Comparison of ENCODE assay signal across 22 cellular contexts in the genomic region with DNA sequence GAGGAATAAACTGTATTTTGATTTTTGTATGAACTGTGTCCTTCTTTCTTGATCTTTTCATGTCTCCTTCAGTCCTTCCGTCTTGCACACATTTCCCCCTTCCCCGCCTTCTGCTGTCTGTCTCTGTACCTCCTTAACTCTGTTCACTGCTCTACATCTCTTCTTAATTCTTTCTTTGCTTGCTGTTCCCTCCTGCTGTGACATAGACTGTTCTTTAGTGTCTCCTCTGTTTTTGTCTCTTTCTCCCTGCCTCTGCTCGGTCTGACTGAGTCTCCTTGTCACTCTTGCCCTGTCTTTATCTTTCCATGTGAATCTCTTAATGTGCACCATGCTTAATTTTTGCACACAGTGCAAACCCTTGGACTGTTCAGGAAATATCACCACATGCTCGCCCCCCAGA.
DNase-seq lines count a peak whose midpoint lies in the region; TF ChIP-seq lines count a peak whose summit lies in the region.
"Had no signal": no experiment of that assay in that cellular context is flagged by ENCODE, and none has a peak within 500 bp of the region (broad histone marks: within the 10 kb centered on the region; RNA-seq: fewer than 3 reads in every experiment).

No MANE protein-coding gene starts in this region.

- in situ Hi-C loops in G401 (cut with HindIII; ENCODE audit: low sequenced_read_pairs) = no loop called here

- H3K27me3 ChIP-seq in SJCRH30 = no peaks in the 10 kb centered on the region
- H3K27me3 ChIP-seq in mesendoderm (ENCODE audit: insufficient read depth, low read length, poor library complexity) = no peaks in the 10 kb centered on the region
- H3K27me3 ChIP-seq in sigmoid colon = no peaks in the 10 kb centered on the region
- peaks cover 0 to 3% of the 10 kb centered on the region in 2 experiments for H3K27me3 ChIP-seq in mesenchymal stem cell (ENCODE audit: control insufficient read depth in 1 of 2, insufficient read depth in 1 of 2, low read length in 2 of 2)
- H3K27me3 ChIP-seq: BLaER1 treated with 17β-estradiol and CSF1 and Interleukin-3, amounts not matched to agents 10 nM and 100 nM had no signal

- H3K14ac ChIP-seq in mesenchymal stem cell (ENCODE audit: low read length in 2 of 2) = no peak overlapping the region

- H3K4me1 ChIP-seq in SJCRH30 (peaks cover 21% of the 10 kb centered on the region), mesendoderm (ENCODE audit: control insufficient read depth, low read depth, low read length) (peaks cover 8% of the 10 kb centered on the region), sigmoid colon (no peaks in the 10 kb centered on the region), mesenchymal stem cell (ENCODE audit: control insufficient read depth, insufficient read depth, low read depth, low read length) (no peaks in the 10 kb centered on the region)
- H3K4me1 ChIP-seq: A549, Caco-2 had no signal

- H3K79me2 ChIP-seq in mesendoderm (ENCODE audit: control insufficient read depth, insufficient read depth, low read length) = no peaks in the 10 kb centered on the region

- no peaks in the 10 kb centered on the region for H3K79me1 ChIP-seq in mesendoderm (ENCODE audit: low read length)
- no peaks in the 10 kb centered on the region for H3K79me1 ChIP-seq in mesenchymal stem cell (replicated peaks; ENCODE audit: low read length, poor library complexity, severe bottlenecking)

- H2BK5ac ChIP-seq in mesendoderm (ENCODE audit: low read length) = peak overlapping the region; percentile 5
- H2BK5ac ChIP-seq in mesenchymal stem cell (ENCODE audit: low read depth, low read length, poor library complexity, severe bottlenecking) = no peak overlapping the region

- no peak for TF ChIP-seq EP300 in sigmoid colon (IDR thresholded peaks at IDR 0.05)

- no peak overlapping the region for H3K4ac ChIP-seq in mesendoderm (ENCODE audit: low read depth, low read length)
- no peak overlapping the region for H3K4ac ChIP-seq in mesenchymal stem cell (ENCODE audit: low read depth in 1 of 2, low read length in 2 of 2)

- H3K23ac ChIP-seq in mesendoderm (ENCODE audit: low read length) (no peak overlapping the region), mesenchymal stem cell (ENCODE audit: low read length in 2 of 2) (no peak overlapping the region)

- no peak overlapping the region for H2BK12ac ChIP-seq in mesenchymal stem cell (ENCODE audit: low read length in 2 of 2)

- H3K4me2 ChIP-seq in mesendoderm (ENCODE audit: low read length) (no peak overlapping the region), mesenchymal stem cell (ENCODE audit: low read length, poor library complexity, severe bottlenecking) (no peak overlapping the region)
- H3K4me2 ChIP-seq: A549; BLaER1 treated with 17β-estradiol and CSF1 and Interleukin-3, amounts not matched to agents 10 nM and 100 nM had no signal

- H3K9ac ChIP-seq in mesendoderm (ENCODE audit: low read length) (no peak overlapping the region), mesenchymal stem cell (ENCODE audit: low read length) (no peak overlapping the region)
- H3K9ac ChIP-seq: BLaER1 treated with 17β-estradiol and CSF1 and Interleukin-3, amounts not matched to agents 10 nM and 100 nM had no signal

- no CpG with 5 or more reads among the region's 4 CpGs for WGBS in mesendoderm (ENCODE audit: extremely low coverage, insufficient coverage, low lambda C conversion rate)
- 76 to 77% methylated on average over 4 of the region's 4 CpGs for WGBS in sigmoid colon, 2 donors
- 85% methylated on average over 4 of the region's 4 CpGs for WGBS in mesenchymal stem cell

- no peak overlapping the region for H4K5ac ChIP-seq in mesendoderm (ENCODE audit: low read length)

- no peak overlapping the region for H3K4me3 Mint-ChIP-seq in HFFc6
- H3K4me3 Mint-ChIP-seq: B cell; CD4-positive, alpha-beta T cell; CD8-positive, alpha-beta T cell had no signal

- H3K36me3 Mint-ChIP-seq in HFFc6 (ENCODE audit: low read depth) = no peaks in the 10 kb centered on the region
- H3K36me3 Mint-ChIP-seq: CD8-positive, alpha-beta T cell had no signal

- TF ChIP-seq POLR2A in sigmoid colon (IDR thresholded peaks at IDR 0.05) = no peak

- no peak for TF ChIP-seq CTCF in sigmoid colon (IDR thresholded peaks at IDR 0.05)
- no peak for TF ChIP-seq CTCF in HFFc6 (IDR thresholded peaks at IDR 0.05)

- peaks cover 5% of the 10 kb centered on the region for H3K9me3 Mint-ChIP-seq in HFFc6
- H3K9me3 Mint-ChIP-seq: CD4-positive, alpha-beta T cell; CD8-positive, alpha-beta T cell had no signal

- H3K36me3 ChIP-seq in SJCRH30 (no peaks in the 10 kb centered on the region), mesendoderm (ENCODE audit: control insufficient read depth, insufficient read depth, low read length) (no peaks in the 10 kb centered on the region), sigmoid colon (no peaks in the 10 kb centered on the region), mesenchymal stem cell (ENCODE audit: control insufficient read depth in 1 of 2, insufficient read depth in 2 of 2, low read depth in 1 of 2, low read length in 2 of 2) (peaks cover 0 to 2% of the 10 kb centered on the region in 2 experiments)

- H3K27ac Mint-ChIP-seq in HFFc6 = no peak overlapping the region
- H3K27ac Mint-ChIP-seq: B cell; CD4-positive, alpha-beta T cell; CD8-positive, alpha-beta T cell had no signal

- H3K9me3 ChIP-seq in SJCRH30 (replicated peaks) (no peaks in the 10 kb centered on the region), sigmoid colon (no peaks in the 10 kb centered on the region), mesenchymal stem cell (ENCODE audit: control insufficient read depth, low read length) (no peaks in the 10 kb centered on the region)
- H3K9me3 ChIP-seq: A549; BLaER1 treated with 17β-estradiol and CSF1 and Interleukin-3, amounts not matched to agents 10 nM and 100 nM; Caco-2 had no signal

- no peak overlapping the region for H2BK15ac ChIP-seq in mesendoderm (replicated peaks; ENCODE audit: low read depth)
- no peak overlapping the region for H2BK15ac ChIP-seq in mesenchymal stem cell (ENCODE audit: low read depth, poor library complexity, severe bottlenecking)

- intact Hi-C loops in sigmoid colon (cut with DNase I) = no loop called here

- no peak overlapping the region for H4K8ac ChIP-seq in mesendoderm (ENCODE audit: low read depth, low read length)
- H4K8ac ChIP-seq in mesenchymal stem cell (ENCODE audit: low read length) = no peak overlapping the region

- H3K18ac ChIP-seq in mesendoderm (ENCODE audit: low read length) = no peak overlapping the region
- no peak overlapping the region for H3K18ac ChIP-seq in mesenchymal stem cell (ENCODE audit: low read depth in 1 of 2, low read length in 2 of 2)

- no peaks in the 10 kb centered on the region for H3K4me1 Mint-ChIP-seq in HFFc6 (ENCODE audit: low read depth)

- DNase-seq in G401 (ENCODE audit: low spot score) (peak; percentile 27), SJCRH30 (no peak), mesendoderm (no peak), sigmoid colon (no peak), mesenchymal stem cell (no peak), HFFc6 (no peak)
- DNase-seq: AML-193; Caco-2; Calu3; CD4-positive, alpha-beta T cell; CD8-positive, alpha-beta T cell; DMS153; DMS53; DMS79; DND-41; EL; GF-D8 had no signal

- H2AFZ ChIP-seq in mesenchymal stem cell (ENCODE audit: low read depth, low read length) = no peak overlapping the region

- H2AK5ac ChIP-seq in mesendoderm (ENCODE audit: low read length) (peak overlapping the region; percentile 52), mesenchymal stem cell (ENCODE audit: low read length, severe bottlenecking) (no peak overlapping the region)

- no peak overlapping the region for H4K91ac ChIP-seq in mesenchymal stem cell (ENCODE audit: low read length)

- H3K4me3 ChIP-seq in SJCRH30 = no peak overlapping the region
- H3K4me3 ChIP-seq in mesendoderm (ENCODE audit: low read length) = no peak overlapping the region
- H3K4me3 ChIP-seq in sigmoid colon = no peak overlapping the region
- no peak overlapping the region for H3K4me3 ChIP-seq in mesenchymal stem cell (ENCODE audit: insufficient read depth in 1 of 2, low read depth in 1 of 2, low read length in 2 of 2)
- H3K4me3 ChIP-seq: A549; BLaER1 treated with 17β-estradiol and CSF1 and Interleukin-3, amounts not matched to agents 10 nM and 100 nM had no signal

- H3K56ac ChIP-seq in mesendoderm (ENCODE audit: low read length) = peak overlapping the region; percentile 45

- H3K27me3 Mint-ChIP-seq in HFFc6 (ENCODE audit: insufficient read depth) = no peaks in the 10 kb centered on the region
- H3K27me3 Mint-ChIP-seq: B cell; CD4-positive, alpha-beta T cell had no signal

- H2BK120ac ChIP-seq in mesendoderm (ENCODE audit: low read depth, low read length) = peak overlapping the region; percentile 56
- no peak overlapping the region for H2BK120ac ChIP-seq in mesenchymal stem cell (ENCODE audit: low read depth, low read length)

- H3K27ac ChIP-seq in SJCRH30 (peak overlapping the region; percentile 45; the same call in 1 of the 2 replicates), mesendoderm (ENCODE audit: low read depth, low read length) (no peak overlapping the region), sigmoid colon (no peak overlapping the region), mesenchymal stem cell (ENCODE audit: low read length, poor library complexity, severe bottlenecking) (no peak overlapping the region)
- H3K27ac ChIP-seq: 22Rv1; A549; BLaER1 treated with 17β-estradiol and CSF1 and Interleukin-3, amounts not matched to agents 10 nM and 100 nM; C4-2B had no signal
